ENCODE assay signal across 36 cellular contexts in the genomic region with DNA sequence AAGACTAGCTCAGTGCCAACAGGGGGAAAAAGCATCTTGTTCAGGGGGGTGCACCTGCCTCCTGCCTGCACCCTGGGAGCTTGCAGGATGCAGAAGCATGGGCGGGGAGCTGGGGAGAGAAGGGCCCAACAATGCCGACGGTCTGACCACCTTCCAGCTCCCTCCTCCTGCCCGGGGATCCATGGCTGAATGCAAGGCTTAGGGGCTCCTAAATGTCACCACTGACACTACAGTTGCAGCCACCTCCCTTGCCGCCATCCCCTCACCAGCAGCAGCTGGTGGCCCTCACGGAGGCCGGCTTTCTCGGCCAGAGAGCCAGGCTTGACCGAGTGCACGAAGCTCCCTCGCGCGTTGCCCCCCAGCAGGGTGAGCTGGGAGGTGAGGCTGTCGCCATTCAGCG.
"Had no signal": no experiment of that assay in that cellular context is flagged by ENCODE, and none has a peak within 500 bp of the region (broad histone marks: within the 10 kb centered on the region; RNA-seq: fewer than 3 reads in every experiment).

No MANE protein-coding gene starts in this region.

- H3K9me3 Mint-ChIP-seq: activated CD4-positive, alpha-beta memory T cell treated with anti-CD3 and anti-CD28 coated beads, Interleukin-2, amount 10 ng/mL, durations not matched to agents 7 days and 5 days; activated naive CD4-positive, alpha-beta T cell treated with anti-CD3 and anti-CD28 coated beads, Interleukin-2, amount 10 ng/mL, durations not matched to agents 7 days and 5 days; activated T-cell treated with anti-CD3 and anti-CD28 coated beads, Interleukin-2, amount 50 U/mL, for 24 hours had no signal

- H3K36me3 Mint-ChIP-seq: brain had no signal

- H3K36me3 ChIP-seq: MG63, Peyer's patch had no signal

- ATAC-seq: activated naive CD8-positive, alpha-beta T cell treated with anti-CD3 and anti-CD28 coated beads, Interleukin-2, amount 50 U/mL, for 24 hours; PC-3; SK-N-SH treated with all-trans-retinoic acid at 6 μM for 48 hours had no signal

- H3K27ac Mint-ChIP-seq: activated CD4-positive, alpha-beta memory T cell treated with anti-CD3 and anti-CD28 coated beads, Interleukin-2, amount 10 ng/mL, durations not matched to agents 7 days and 5 days; activated naive CD4-positive, alpha-beta T cell treated with anti-CD3 and anti-CD28 coated beads, Interleukin-2, amount 10 ng/mL, durations not matched to agents 7 days and 5 days; activated naive CD8-positive, alpha-beta T cell; activated naive CD8-positive, alpha-beta T cell treated with anti-CD3 and anti-CD28 coated beads, Interleukin-2, amount 50 U/mL, for 24 hours; activated T-helper 2 cell treated with anti-CD3 and anti-CD28 coated beads, Interferon-gamma antibody, Interleukin-2, Interleukin-4, amounts not matched to agents 10 μg/mL and 5 μg/mL and 100 μg/mL, durations not matched to agents 14 hours and 24 hours and 36 hours had no signal

- H3K4me1 ChIP-seq: Peyer's patch had no signal

- DNase-seq: activated CD4-positive, alpha-beta memory T cell treated with anti-CD3 and anti-CD28 coated beads, Interleukin-2, amount 10 ng/mL, durations not matched to agents 7 days and 5 days; activated CD4-positive, alpha-beta T cell treated with anti-CD3 and anti-CD28 coated beads for 1 hour; activated CD4-positive, alpha-beta T cell treated with anti-CD3 and anti-CD28 coated beads for 48 hours; activated CD4-positive, CD25-positive, alpha-beta regulatory T cell; activated CD8-positive, alpha-beta memory T cell treated with anti-CD3 and anti-CD28 coated beads for 24 hours; activated gamma-delta T cell; activated naive CD4-positive, alpha-beta T cell treated with anti-CD3 and anti-CD28 coated beads, Interleukin-2, amount 10 ng/mL, durations not matched to agents 7 days and 5 days; activated naive CD8-positive, alpha-beta T cell treated with anti-CD3 and anti-CD28 coated beads, Interleukin-2, amount 50 U/mL, for 24 hours; activated T-cell treated with anti-CD3 and anti-CD28 coated beads, Interleukin-2, amount 50 U/mL, for 24 hours; anterior cingulate cortex; Kasumi-1; KG1; MG63; NCI-H1048; NCI-H1105 treated with DMSO at 0.1 percent for 48 hours; NCI-H1436; NCI-H1694; NCI-H1930; NCI-H2081 treated with DMSO at 0.1 percent for 48 hours; NCI-H226; NCI-H446 treated with DMSO at 0.1 percent for 48 hours; NCI-H524; NCI-H69; PC-3; Peyer's patch; RPMI8226; SIG-M5; SW 1271; T-helper 1 cell; T-helper 2 cell; T-helper 9 cell had no signal

- H3K4me3 ChIP-seq: MG63, Peyer's patch had no signal

- H3K4me1 Mint-ChIP-seq: activated CD4-positive, alpha-beta memory T cell treated with anti-CD3 and anti-CD28 coated beads, Interleukin-2, amount 10 ng/mL, durations not matched to agents 7 days and 5 days; activated naive CD4-positive, alpha-beta T cell treated with anti-CD3 and anti-CD28 coated beads, Interleukin-2, amount 10 ng/mL, durations not matched to agents 7 days and 5 days; activated naive CD8-positive, alpha-beta T cell treated with anti-CD3 and anti-CD28 coated beads, Interleukin-2, amount 50 U/mL, for 24 hours had no signal

- H3K27me3 ChIP-seq: Peyer's patch had no signal

- H3K27me3 Mint-ChIP-seq: activated CD4-positive, alpha-beta memory T cell treated with anti-CD3 and anti-CD28 coated beads, Interleukin-2, amount 10 ng/mL, durations not matched to agents 7 days and 5 days; activated naive CD4-positive, alpha-beta T cell treated with anti-CD3 and anti-CD28 coated beads, Interleukin-2, amount 10 ng/mL, durations not matched to agents 7 days and 5 days; activated naive CD8-positive, alpha-beta T cell; activated naive CD8-positive, alpha-beta T cell treated with anti-CD3 and anti-CD28 coated beads, Interleukin-2, amount 50 U/mL, for 24 hours; activated T-cell treated with anti-CD3 and anti-CD28 coated beads, Interleukin-2, amount 50 U/mL, for 24 hours had no signal

- H3K27ac ChIP-seq: Peyer's patch, VCaP had no signal

- H3K4me3 Mint-ChIP-seq: activated CD4-positive, alpha-beta memory T cell treated with anti-CD3 and anti-CD28 coated beads, Interleukin-2, amount 10 ng/mL, durations not matched to agents 7 days and 5 days; activated naive CD4-positive, alpha-beta T cell treated with anti-CD3 and anti-CD28 coated beads, Interleukin-2, amount 10 ng/mL, durations not matched to agents 7 days and 5 days; activated naive CD8-positive, alpha-beta T cell; activated naive CD8-positive, alpha-beta T cell treated with anti-CD3 and anti-CD28 coated beads, Interleukin-2, amount 50 U/mL, for 24 hours; activated T-cell treated with anti-CD3 and anti-CD28 coated beads, Interleukin-2, amount 50 U/mL, for 24 hours; brain had no signal

- H3K9me3 ChIP-seq: MG63, Peyer's patch had no signal
